25 cellular contexts compared by ENCODE assay signal in the genomic region with DNA sequence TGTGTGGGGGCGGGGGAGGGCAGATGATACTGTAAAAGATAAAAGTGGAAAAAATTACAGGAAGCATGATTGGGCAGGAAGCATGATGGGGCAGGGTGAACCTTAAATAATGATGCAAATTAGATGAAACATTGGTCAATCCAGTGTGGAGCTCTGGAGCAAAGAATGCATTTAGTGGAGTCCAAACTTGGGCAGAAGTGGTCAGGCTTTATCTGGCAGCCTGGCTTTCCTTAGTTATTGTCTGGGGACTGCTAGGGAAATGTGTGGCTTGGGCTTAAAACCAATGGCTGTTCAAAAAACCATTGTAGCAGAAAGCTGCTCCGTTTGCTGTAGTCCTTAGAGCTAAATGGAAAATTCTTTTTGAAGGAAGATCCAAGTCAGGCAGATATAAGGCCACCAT.
DNase-seq lines count a peak whose midpoint lies in the region; ATAC-seq, FAIRE-seq and TF ChIP-seq lines count a peak whose summit lies in the region.
"Had no signal": no experiment of that assay in that cellular context is flagged by ENCODE, and none has a peak within 500 bp of the region (broad histone marks: within the 10 kb centered on the region; RNA-seq: fewer than 3 reads in every experiment).

No MANE protein-coding gene starts in this region.

- no peaks in the 10 kb centered on the region for H4K20me1 ChIP-seq in astrocyte (ENCODE audit: insufficient read depth, low read length)

- no peak for FAIRE-seq in astrocyte (lab: Jason Lieb, UNC)
- FAIRE-seq: A204.1, D721Med had no signal

- no peaks in the 10 kb centered on the region for H3K36me3 ChIP-seq in astrocyte (ENCODE audit: insufficient read depth, low read length)
- H3K36me3 ChIP-seq: BE2C had no signal

- H3K79me2 ChIP-seq in astrocyte (ENCODE audit: insufficient read depth, low read length): no peaks in the 10 kb centered on the region

- H3K4me3 Mint-ChIP-seq in astrocyte (ENCODE audit: unreplicated experiment): no peak overlapping the region
- H3K4me3 Mint-ChIP-seq: CD4-positive, CD25-positive, alpha-beta regulatory T cell had no signal

- no peak overlapping the region for H3K27ac ChIP-seq in astrocyte (ENCODE audit: low read depth, low read length)
- H3K27ac ChIP-seq: RWPE1 had no signal

- H3K27me3 Mint-ChIP-seq in astrocyte (ENCODE audit: low read depth, unreplicated experiment): no peaks in the 10 kb centered on the region
- H3K27me3 Mint-ChIP-seq: CD4-positive, CD25-positive, alpha-beta regulatory T cell had no signal

- no peak overlapping the region for H2AFZ ChIP-seq in astrocyte (ENCODE audit: low read depth, low read length)

- H3K4me1 Mint-ChIP-seq in astrocyte (ENCODE audit: low read depth, unreplicated experiment): no peaks in the 10 kb centered on the region
- H3K4me1 Mint-ChIP-seq: CD4-positive, CD25-positive, alpha-beta regulatory T cell had no signal

- peaks cover 6% of the 10 kb centered on the region for H3K9me3 Mint-ChIP-seq in astrocyte (ENCODE audit: unreplicated experiment)

- TF ChIP-seq CTCF in astrocyte (IDR thresholded peaks at IDR 0.05; ENCODE audit: insufficient read depth, low read depth, low read length): no peak

- H3K4me1 ChIP-seq in astrocyte (ENCODE audit: insufficient read depth, low read length): no peaks in the 10 kb centered on the region
- H3K4me1 ChIP-seq: BE2C had no signal

- H3K9ac ChIP-seq in astrocyte (ENCODE audit: low read length): no peak overlapping the region

- H3K4me3 ChIP-seq in astrocyte (ENCODE audit: insufficient read depth, low read depth, low read length): no peak overlapping the region

- H3K4me2 ChIP-seq in astrocyte (ENCODE audit: low read length): no peak overlapping the region

- DNase-seq in AG20443 (ENCODE audit: low spot score): peak; percentile 9
- peak; percentile 7 for DNase-seq in GM03348 (ENCODE audit: low spot score)
- peak; percentile 8 for DNase-seq in astrocyte (ENCODE audit: low read depth)
- peak; percentile 0 for DNase-seq in fibroblast of peridontal ligament (ENCODE audit: extremely low read depth)
- DNase-seq in activated CD8-positive, alpha-beta memory T cell treated with anti-CD3 and anti-CD28 coated beads, Interleukin-2, amount 50 U/mL, for 48 hours: no peak
- DNase-seq in amniotic stem cell (lab: John Stamatoyannopoulos, UW): no peak
- DNase-seq: BE2C; CD4-positive, CD25-positive, alpha-beta regulatory T cell; Karpas-422; NCI-H1092; NCI-H1417 treated with DMSO at 0.1 percent for 48 hours; NCI-H187; NCI-H2081 treated with DMSO at 0.1 percent for 48 hours; NCI-H2171; NCI-H226; NCI-H510A; NCI-H69; SHP77 had no signal

- ATAC-seq in HG03442 (IDR thresholded peaks at IDR 0.05; ENCODE audit: unreplicated experiment) (no peak), HG02970 (IDR thresholded peaks at IDR 0.05; ENCODE audit: low FRiP score, unreplicated experiment) (no peak)
- ATAC-seq: HCT116, Panc1 had no signal

- H3K27me3 ChIP-seq in astrocyte (ENCODE audit: insufficient read depth, low read length): no peaks in the 10 kb centered on the region
- H3K27me3 ChIP-seq: BE2C had no signal

- H3K36me3 Mint-ChIP-seq in astrocyte (ENCODE audit: low read depth, unreplicated experiment): no peaks in the 10 kb centered on the region
- H3K36me3 Mint-ChIP-seq: CD4-positive, CD25-positive, alpha-beta regulatory T cell had no signal

- H3K9me3 ChIP-seq in astrocyte (ENCODE audit: insufficient read depth, low read depth, low read length): no peaks in the 10 kb centered on the region
- H3K9me3 ChIP-seq: BE2C had no signal

- H3K27ac Mint-ChIP-seq in astrocyte (ENCODE audit: unreplicated experiment): no peak overlapping the region
- H3K27ac Mint-ChIP-seq: CD4-positive, CD25-positive, alpha-beta regulatory T cell had no signal

Comparison
In these comparisons a context has a peak if more than half of its experiments do, and no peak if none do; other contexts are left out.
1. DNase-seq: peak in AG20443 (single experiment), GM03348 (single experiment), astrocyte (single experiment) and fibroblast of peridontal ligament (single experiment); none in activated CD8-positive, alpha-beta memory T cell treated with anti-CD3 and anti-CD28 coated beads, Interleukin-2, amount 50 U/mL, for 48 hours (single experiment) and amniotic stem cell (single experiment).